In genomic region chr5:81948349-81948748, GRCh38 we compare ENCODE assay signal across 23 cellular contexts. TPM values are rescaled to one million over a fixed set of nuclear protein-coding genes. Genes with fewer than 3 reads are reported as not detected.
DNase-seq lines count a peak whose midpoint lies in the region; ATAC-seq and TF ChIP-seq lines count a peak whose summit lies in the region.
"Had no signal": no experiment of that assay in that cellular context is flagged by ENCODE, and none has a peak within 500 bp of the region (broad histone marks: within the 10 kb centered on the region; RNA-seq: fewer than 3 reads in every experiment).

No MANE protein-coding gene starts in this region.

- H3K9me3 ChIP-seq in right lobe of liver (no peaks in the 10 kb centered on the region), psoas muscle (no peaks in the 10 kb centered on the region)
- H3K9me3 ChIP-seq: thoracic aorta had no signal

- DNase-seq in D341Med (ENCODE audit: low spot score) (peak; percentile 25), NCI-H226 (peak; percentile 20), choroid plexus epithelial cell (ENCODE audit: low read depth) (peak; percentile 65), right lobe of liver (no peak), psoas muscle (no peak), left ventricle myocardium superior (no peak)
- no peak for DNase-seq in activated naive CD4-positive, alpha-beta T cell treated with anti-CD3 and anti-CD28 coated beads, Interleukin-2, amount 50 U/mL, for 72 hours (ENCODE audit: low spot score in 2 of 2)
- DNase-seq: activated CD8-positive, alpha-beta memory T cell treated with anti-CD3 and anti-CD28 coated beads, Interleukin-2, amount 50 U/mL, for 48 hours; activated effector memory CD4-positive, alpha-beta T cell treated with anti-CD3 and anti-CD28 coated beads, Interleukin-2, amount 50 U/mL, for 16 hours; amygdala; CD8-positive, alpha-beta T cell; DND-41; H7; NCI-H1694 treated with DMSO at 0.1 percent for 48 hours; NCI-H526; nucleus accumbens; PC-3; T-helper 1 cell had no signal

- TF ChIP-seq CTCF in choroid plexus epithelial cell (conservative IDR thresholded peaks at IDR 0.05; ENCODE audit: low read depth, low read length) = no peak
- TF ChIP-seq CTCF in right lobe of liver (IDR thresholded peaks at IDR 0.05) = no peak
- no peak for TF ChIP-seq CTCF in psoas muscle (IDR thresholded peaks at IDR 0.05)

- H3K4me1 ChIP-seq in right lobe of liver (peaks cover 0 to 5% (median 0%) of the 10 kb centered on the region in 4 donors), psoas muscle (no peaks in the 10 kb centered on the region)

- H3K27ac Mint-ChIP-seq in activated naive CD4-positive, alpha-beta T cell treated with anti-CD3 and anti-CD28 coated beads, Interleukin-2, amount 50 U/mL, for 72 hours = peak overlapping the region in 1 of 2 donors; percentile 63
- H3K27ac Mint-ChIP-seq: CD8-positive, alpha-beta T cell; stimulated activated memory B cell treated with anti-CD40 and anti-IgM and Interleukin-4, amounts not matched to agents 10 μg/mL and 1 μg/mL and 100 μg/mL, for 72 hours had no signal

- no peaks in the 10 kb centered on the region for H3K36me3 Mint-ChIP-seq in activated naive CD4-positive, alpha-beta T cell treated with anti-CD3 and anti-CD28 coated beads, Interleukin-2, amount 50 U/mL, for 72 hours
- H3K36me3 Mint-ChIP-seq: CD8-positive, alpha-beta T cell; stimulated activated memory B cell treated with anti-CD40 and anti-IgM and Interleukin-4, amounts not matched to agents 10 μg/mL and 1 μg/mL and 100 μg/mL, for 72 hours had no signal

- no peaks in the 10 kb centered on the region for H3K36me3 ChIP-seq in right lobe of liver
- no peaks in the 10 kb centered on the region for H3K36me3 ChIP-seq in psoas muscle (ENCODE audit: insufficient read depth in 1 of 2, low read depth in 1 of 2)
- H3K36me3 ChIP-seq: right atrium auricular region, thoracic aorta had no signal

- H3K9me3 Mint-ChIP-seq in activated naive CD4-positive, alpha-beta T cell treated with anti-CD3 and anti-CD28 coated beads, Interleukin-2, amount 50 U/mL, for 72 hours = peaks cover under 1 to 3% of the 10 kb centered on the region in 2 donors
- H3K9me3 Mint-ChIP-seq: CD8-positive, alpha-beta T cell; stimulated activated memory B cell treated with anti-CD40 and anti-IgM and Interleukin-4, amounts not matched to agents 10 μg/mL and 1 μg/mL and 100 μg/mL, for 72 hours had no signal

- H3K4me3 ChIP-seq in choroid plexus epithelial cell (ENCODE audit: low read depth, low read length) = no peak overlapping the region
- H3K4me3 ChIP-seq in right lobe of liver = peak overlapping the region in 1 of 3 donors; percentile 6
- H3K4me3 ChIP-seq in psoas muscle = no peak overlapping the region
- H3K4me3 ChIP-seq: coronary artery, right atrium auricular region, thoracic aorta had no signal

- peak overlapping the region in 1 of 3 donors; percentile 16 for H3K27ac ChIP-seq in right lobe of liver
- H3K27ac ChIP-seq in psoas muscle = no peak overlapping the region
- H3K27ac ChIP-seq: coronary artery, right atrium auricular region, thoracic aorta had no signal

- TF ChIP-seq POLR2A in right lobe of liver (IDR thresholded peaks at IDR 0.05) = no peak

- no peaks in the 10 kb centered on the region for H3K27me3 ChIP-seq in right lobe of liver
- no peaks in the 10 kb centered on the region for H3K27me3 ChIP-seq in psoas muscle (ENCODE audit: insufficient read depth in 3 of 3, low read length in 2 of 3)
- H3K27me3 ChIP-seq: right atrium auricular region had no signal

- ATAC-seq in right lobe of liver (peak; percentile 89 to 98 (median 96)), GM18511 (IDR thresholded peaks at IDR 0.05; ENCODE audit: unreplicated experiment) (no peak), psoas muscle (no peak), left ventricle myocardium superior (no peak)
- ATAC-seq in activated naive CD4-positive, alpha-beta T cell treated with anti-CD3 and anti-CD28 coated beads, Interleukin-2, amount 50 U/mL, for 72 hours = no peak
- ATAC-seq: CD8-positive, alpha-beta T cell; PC-3; stimulated activated memory B cell treated with anti-CD40 and anti-IgM and Interleukin-4, amounts not matched to agents 10 μg/mL and 1 μg/mL and 100 μg/mL, for 72 hours had no signal

- WGBS in right lobe of liver (ENCODE audit: insufficient coverage, low coverage, low lambda C conversion rate, missing lambda C conversion rate) = 26% methylated on average over 3 of the region's 3 CpGs
- WGBS in psoas muscle, 3 donors = 60 to 66% (median 61%) methylated on average over 3 of the region's 3 CpGs

- intact Hi-C loops in right lobe of liver (cut with DNase I) = no loop called here
- intact Hi-C loops in psoas muscle (cut with DNase I) = no loop called here
- intact Hi-C loops in left ventricle myocardium superior (cut with micrococcal nuclease) = no loop called here

RNA-seq across cellular contexts. Expression of gene ATG10, which starts 23.5 kb away (rescaled TPM):
- total RNA-seq in right lobe of liver (1 to 10 TPM; 2.9 to 8.0 (median 4.4) TPM), psoas muscle (1 to 10 TPM; 4.6 to 7.4 (median 6.2) TPM), left ventricle myocardium superior (4.3 TPM)
- total RNA-seq in activated naive CD4-positive, alpha-beta T cell treated with anti-CD3 and anti-CD28 coated beads, Interleukin-2, amount 50 U/mL, for 72 hours = 1 to 10 TPM; 4.5 to 7.3 TPM
- 1 to 10 TPM; 4.2 to 6.5 (median 6.0) TPM for polyA plus RNA-seq in psoas muscle

Comparison
In these comparisons a context has a peak if more than half of its experiments do, and no peak if none do; other contexts are left out.
1. DNase-seq: peak in D341Med (single experiment), NCI-H226 (single experiment) and choroid plexus epithelial cell (single experiment); none in right lobe of liver (0 of 3), activated naive CD4-positive, alpha-beta T cell treated with anti-CD3 and anti-CD28 coated beads, Interleukin-2, amount 50 U/mL, for 72 hours (0 of 2), psoas muscle (0 of 2) and left ventricle myocardium superior (single experiment).
2. ATAC-seq: peak in right lobe of liver (4 of 4); none in GM18511 (single experiment), activated naive CD4-positive, alpha-beta T cell treated with anti-CD3 and anti-CD28 coated beads, Interleukin-2, amount 50 U/mL, for 72 hours (0 of 2), psoas muscle (0 of 4) and left ventricle myocardium superior (single experiment).